Comparison of ENCODE assay signal across 10 cellular contexts in the genomic region with DNA sequence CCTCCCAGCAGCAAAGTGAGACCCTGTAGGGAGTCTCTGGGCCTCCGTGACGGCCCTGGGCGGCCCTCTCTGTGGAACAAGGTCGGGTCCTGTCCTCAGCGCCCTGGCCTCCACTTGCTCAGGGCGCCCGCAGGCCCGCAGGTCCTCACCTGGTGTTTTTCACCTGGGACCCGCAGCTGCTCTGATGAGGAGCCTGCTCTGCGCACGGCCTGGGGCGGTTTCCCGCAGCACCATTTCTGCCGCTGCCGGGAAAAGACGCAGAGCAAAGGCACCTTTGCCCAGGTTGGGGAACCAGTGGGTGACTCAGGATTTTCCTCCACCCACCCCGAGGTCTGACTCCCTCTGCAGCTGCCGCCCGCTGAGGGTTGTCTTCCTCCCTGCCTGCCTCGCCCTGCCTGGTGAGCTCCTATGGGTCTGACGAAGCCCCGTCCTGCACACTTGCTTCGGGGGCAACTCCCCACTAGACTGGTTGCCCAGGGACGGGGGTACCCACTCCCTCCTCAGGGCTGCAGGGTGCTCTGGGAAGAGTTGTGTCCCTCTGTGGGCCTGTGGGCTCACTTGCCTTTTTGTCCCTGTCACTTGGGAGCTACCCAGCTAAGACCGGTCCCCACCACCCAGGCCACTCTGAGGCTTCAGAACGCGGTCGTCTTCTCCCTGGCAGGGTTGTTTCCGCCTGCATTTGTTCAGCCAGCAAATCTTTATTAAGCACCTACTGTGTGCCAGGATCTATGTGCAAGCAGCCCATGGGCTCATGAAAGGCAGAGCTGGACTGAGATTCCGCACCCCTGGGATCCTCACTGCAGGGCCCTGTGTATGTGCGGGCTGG.
DNase-seq lines count a peak whose midpoint lies in the region; ATAC-seq and TF ChIP-seq lines count a peak whose summit lies in the region.
"Had no signal": no experiment of that assay in that cellular context is flagged by ENCODE, and none has a peak within 500 bp of the region (broad histone marks: within the 10 kb centered on the region; RNA-seq: fewer than 3 reads in every experiment).

No MANE protein-coding gene starts in this region.

- peak; percentile 86 for ATAC-seq in foreskin keratinocyte

- intact Hi-C loops in colonic mucosa (cut with DNase I), result no loop called here

- H3K36me3 Mint-ChIP-seq in neural progenitor cell, result no peaks in the 10 kb centered on the region
- H3K36me3 Mint-ChIP-seq: activated CD4-positive, alpha-beta memory T cell treated with anti-CD3 and anti-CD28 coated beads for 36 hours had no signal

- peak overlapping the region; percentile 26 for H3K4me2 ChIP-seq in neural progenitor cell

- H3K27me3 Mint-ChIP-seq in neural progenitor cell (ENCODE audit: insufficient read depth, low read depth), result peaks cover 7% of the 10 kb centered on the region
- H3K27me3 Mint-ChIP-seq: activated CD4-positive, alpha-beta memory T cell treated with anti-CD3 and anti-CD28 coated beads for 36 hours had no signal

- H3K27ac Mint-ChIP-seq in neural progenitor cell, result peak overlapping the region; percentile 74
- H3K27ac Mint-ChIP-seq: activated CD4-positive, alpha-beta memory T cell treated with anti-CD3 and anti-CD28 coated beads for 36 hours had no signal

- H3F3A ChIP-seq in neural progenitor cell (ENCODE audit: low read depth), result peaks cover 13% of the 10 kb centered on the region

- no peak for TF ChIP-seq CTCF in foreskin keratinocyte (conservative IDR thresholded peaks at IDR 0.05)
- TF ChIP-seq CTCF in neural progenitor cell (IDR thresholded peaks at IDR 0.05), result no peak
- no peak for TF ChIP-seq CTCF in colonic mucosa (IDR thresholded peaks at IDR 0.05)

- H3K79me2 ChIP-seq in neural progenitor cell (ENCODE audit: low read depth), result no peaks in the 10 kb centered on the region

- H3K4me3 Mint-ChIP-seq in neural progenitor cell, result peak overlapping the region; percentile 13
- H3K4me3 Mint-ChIP-seq: activated CD4-positive, alpha-beta memory T cell treated with anti-CD3 and anti-CD28 coated beads for 36 hours had no signal

- H2AFZ ChIP-seq in neural progenitor cell (replicated peaks), result no peak overlapping the region

- H4K20me1 ChIP-seq in neural progenitor cell (ENCODE audit: low read depth), result no peaks in the 10 kb centered on the region

- peaks cover 6% of the 10 kb centered on the region for H3K4me1 ChIP-seq in foreskin keratinocyte
- peaks cover 9% of the 10 kb centered on the region for H3K4me1 ChIP-seq in neural progenitor cell
- H3K4me1 ChIP-seq in colonic mucosa, result no peaks in the 10 kb centered on the region

- DNase-seq in CD1c-positive myeloid dendritic cell (ENCODE audit: extremely low spot score) (peak; percentile 28), M059J (ENCODE audit: low read depth) (peak; percentile 17), foreskin keratinocyte (peak; percentile 71 to 88), neural progenitor cell (ENCODE audit: low spot score) (no peak), SK-N-DZ (ENCODE audit: low spot score) (no peak), NCI-H146 treated with DMSO at 0.1 percent for 48 hours (lab: John Stamatoyannopoulos, UW; ENCODE audit: unreplicated experiment) (no peak), NAMALWA (ENCODE audit: low spot score) (no peak), colonic mucosa (no peak)
- DNase-seq: activated CD4-positive, alpha-beta memory T cell treated with anti-CD3 and anti-CD28 coated beads for 36 hours; SHP77 treated with DMSO at 0.1 percent for 48 hours had no signal

- no peak overlapping the region for H3K9ac ChIP-seq in neural progenitor cell
- no peak overlapping the region for H3K9ac ChIP-seq in colonic mucosa (ENCODE audit: low read depth in 2 of 2, low read length in 2 of 2)

- no peaks in the 10 kb centered on the region for H3K9me3 Mint-ChIP-seq in neural progenitor cell
- H3K9me3 Mint-ChIP-seq: activated CD4-positive, alpha-beta memory T cell treated with anti-CD3 and anti-CD28 coated beads for 36 hours had no signal

- H3K9me3 ChIP-seq in neural progenitor cell (ENCODE audit: low read depth), result no peaks in the 10 kb centered on the region
- no peaks in the 10 kb centered on the region for H3K9me3 ChIP-seq in colonic mucosa

- no peaks in the 10 kb centered on the region for H3K27me3 ChIP-seq in foreskin keratinocyte
- peaks cover 45% of the 10 kb centered on the region for H3K27me3 ChIP-seq in neural progenitor cell
- H3K27me3 ChIP-seq in colonic mucosa, result no peaks in the 10 kb centered on the region

- H3K27ac ChIP-seq in foreskin keratinocyte (peak overlapping the region; percentile 76), neural progenitor cell (no peak overlapping the region), colonic mucosa (no peak overlapping the region)

- peaks cover 33% of the 10 kb centered on the region for H3K4me1 Mint-ChIP-seq in neural progenitor cell

- no peaks in the 10 kb centered on the region for H3K36me3 ChIP-seq in neural progenitor cell
- H3K36me3 ChIP-seq in colonic mucosa, result no peaks in the 10 kb centered on the region

- H3K4me3 ChIP-seq in neural progenitor cell (no peak overlapping the region), colonic mucosa (no peak overlapping the region)

Comparison
In these comparisons a context has a peak if more than half of its experiments do, and no peak if none do; other contexts are left out.
1. DNase-seq: peak in CD1c-positive myeloid dendritic cell (single experiment), M059J (single experiment) and foreskin keratinocyte (2 of 2); none in neural progenitor cell (single experiment), SK-N-DZ (single experiment), NCI-H146 treated with DMSO at 0.1 percent for 48 hours (single experiment), NAMALWA (single experiment) and colonic mucosa (single experiment).